In the genomic region with DNA sequence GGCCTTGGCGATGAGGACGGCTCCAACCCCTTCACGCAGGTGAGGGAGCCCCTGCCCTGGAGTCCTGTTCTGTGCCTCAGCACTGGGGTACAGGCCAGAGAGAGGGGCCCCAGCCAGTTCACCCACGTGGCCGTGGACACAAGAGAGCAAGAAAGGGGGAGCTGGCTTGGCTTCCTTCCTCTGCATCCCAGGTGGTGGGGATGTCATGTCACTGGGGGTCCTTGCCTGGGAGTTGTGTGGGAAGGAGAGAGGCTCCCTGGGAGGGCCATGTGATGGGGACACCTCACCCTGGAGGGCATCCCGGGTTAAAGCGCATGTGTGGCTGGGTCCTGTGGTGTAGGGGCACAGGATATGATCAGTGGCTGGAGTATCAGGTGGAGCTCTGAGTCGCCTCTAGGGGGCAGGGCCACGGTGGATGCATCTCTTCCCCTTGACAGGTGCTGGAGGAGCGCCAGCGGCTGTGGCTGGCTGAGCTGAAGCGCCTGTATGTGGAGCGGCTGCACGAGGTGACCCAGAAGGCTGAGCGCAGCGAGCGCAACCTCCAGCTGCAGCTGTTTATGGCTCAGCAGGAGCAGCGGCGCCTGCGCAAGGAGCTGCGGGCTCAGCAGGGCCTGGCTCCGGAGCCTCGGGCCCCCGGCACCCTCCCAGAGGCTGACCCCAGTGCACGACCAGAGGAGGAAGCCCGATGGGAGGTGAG, we compare ENCODE assay signal across 1 cellular context.
TF ChIP-seq lines count a peak whose summit lies in the region.

No MANE protein-coding gene starts in this region.

TF ChIP-seq in K562, 482 proteins besides CTCF, POLR2A, EP300 and RAD21 (continued from another document and continues in another):
- TF ChIP-seq, protein P1, sequence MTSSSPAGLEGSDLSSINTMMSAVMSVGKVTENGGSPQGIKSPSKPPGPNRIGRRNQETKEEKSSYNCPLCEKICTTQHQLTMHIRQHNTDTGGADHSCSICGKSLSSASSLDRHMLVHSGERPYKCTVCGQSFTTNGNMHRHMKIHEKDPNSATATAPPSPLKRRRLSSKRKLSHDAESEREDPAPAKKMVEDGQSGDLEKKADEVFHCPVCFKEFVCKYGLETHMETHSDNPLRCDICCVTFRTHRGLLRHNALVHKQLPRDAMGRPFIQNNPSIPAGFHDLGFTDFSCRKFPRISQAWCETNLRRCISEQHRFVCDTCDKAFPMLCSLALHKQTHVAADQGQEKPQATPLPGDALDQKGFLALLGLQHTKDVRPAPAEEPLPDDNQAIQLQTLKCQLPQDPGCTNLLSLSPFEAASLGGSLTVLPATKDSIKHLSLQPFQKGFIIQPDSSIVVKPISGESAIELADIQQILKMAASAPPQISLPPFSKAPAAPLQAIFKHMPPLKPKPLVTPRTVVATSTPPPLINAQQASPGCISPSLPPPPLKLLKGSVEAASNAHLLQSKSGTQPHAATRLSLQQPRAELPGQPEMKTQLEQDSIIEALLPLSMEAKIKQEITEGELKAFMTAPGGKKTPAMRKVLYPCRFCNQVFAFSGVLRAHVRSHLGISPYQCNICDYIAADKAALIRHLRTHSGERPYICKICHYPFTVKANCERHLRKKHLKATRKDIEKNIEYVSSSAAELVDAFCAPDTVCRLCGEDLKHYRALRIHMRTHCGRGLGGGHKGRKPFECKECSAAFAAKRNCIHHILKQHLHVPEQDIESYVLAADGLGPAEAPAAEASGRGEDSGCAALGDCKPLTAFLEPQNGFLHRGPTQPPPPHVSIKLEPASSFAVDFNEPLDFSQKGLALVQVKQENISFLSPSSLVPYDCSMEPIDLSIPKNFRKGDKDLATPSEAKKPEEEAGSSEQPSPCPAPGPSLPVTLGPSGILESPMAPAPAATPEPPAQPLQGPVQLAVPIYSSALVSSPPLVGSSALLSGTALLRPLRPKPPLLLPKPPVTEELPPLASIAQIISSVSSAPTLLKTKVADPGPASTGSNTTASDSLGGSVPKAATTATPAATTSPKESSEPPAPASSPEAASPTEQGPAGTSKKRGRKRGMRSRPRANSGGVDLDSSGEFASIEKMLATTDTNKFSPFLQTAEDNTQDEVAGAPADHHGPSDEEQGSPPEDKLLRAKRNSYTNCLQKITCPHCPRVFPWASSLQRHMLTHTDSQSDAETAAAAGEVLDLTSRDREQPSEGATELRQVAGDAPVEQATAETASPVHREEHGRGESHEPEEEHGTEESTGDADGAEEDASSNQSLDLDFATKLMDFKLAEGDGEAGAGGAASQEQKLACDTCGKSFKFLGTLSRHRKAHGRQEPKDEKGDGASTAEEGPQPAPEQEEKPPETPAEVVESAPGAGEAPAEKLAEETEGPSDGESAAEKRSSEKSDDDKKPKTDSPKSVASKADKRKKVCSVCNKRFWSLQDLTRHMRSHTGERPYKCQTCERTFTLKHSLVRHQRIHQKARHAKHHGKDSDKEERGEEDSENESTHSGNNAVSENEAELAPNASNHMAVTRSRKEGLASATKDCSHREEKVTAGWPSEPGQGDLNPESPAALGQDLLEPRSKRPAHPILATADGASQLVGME (CRISPR knock-in tag; IDR thresholded peaks at IDR 0.05): 0 out of 2 replicates have a peak, but pooled peaks have one; percentile 7
- TF ChIP-seq, protein P2, sequence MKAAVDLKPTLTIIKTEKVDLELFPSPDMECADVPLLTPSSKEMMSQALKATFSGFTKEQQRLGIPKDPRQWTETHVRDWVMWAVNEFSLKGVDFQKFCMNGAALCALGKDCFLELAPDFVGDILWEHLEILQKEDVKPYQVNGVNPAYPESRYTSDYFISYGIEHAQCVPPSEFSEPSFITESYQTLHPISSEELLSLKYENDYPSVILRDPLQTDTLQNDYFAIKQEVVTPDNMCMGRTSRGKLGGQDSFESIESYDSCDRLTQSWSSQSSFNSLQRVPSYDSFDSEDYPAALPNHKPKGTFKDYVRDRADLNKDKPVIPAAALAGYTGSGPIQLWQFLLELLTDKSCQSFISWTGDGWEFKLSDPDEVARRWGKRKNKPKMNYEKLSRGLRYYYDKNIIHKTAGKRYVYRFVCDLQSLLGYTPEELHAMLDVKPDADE (conservative IDR thresholded peaks at IDR 0.05; ENCODE audit: control insufficient read depth, low read depth, low read length): 0 out of 2 replicates have a peak, but pooled peaks have one; percentile 48
- TF ChIP-seq RBM15 (IDR thresholded peaks at IDR 0.05; ENCODE audit: insufficient read depth, low read length) (no peak), SMAD3 (CRISPR knock-in tag; conservative IDR thresholded peaks at IDR 0.05) (no peak), POU5F1 (IDR thresholded peaks at IDR 0.05; ENCODE audit: borderline replicate concordance, low read depth, low read length, partially characterized antibody) (no peak), ZNF174 (CRISPR knock-in tag; IDR thresholded peaks at IDR 0.05) (no peak), RHOXF2B (CRISPR knock-in tag; conservative IDR thresholded peaks at IDR 0.05) (no peak), HMG20A (CRISPR knock-in tag; conservative IDR thresholded peaks at IDR 0.05) (no peak), ZNF253 (CRISPR knock-in tag; conservative IDR thresholded peaks at IDR 0.05) (no peak), HIVEP1 (CRISPR knock-in tag; IDR thresholded peaks at IDR 0.05) (no peak), MBD2 (IDR thresholded peaks at IDR 0.05; ENCODE audit: borderline replicate concordance, low read depth) (no peak), ZC3H11A (IDR thresholded peaks at IDR 0.05; ENCODE audit: low read depth, low read length) (no peak), ZNF79 (CRISPR knock-in tag; IDR thresholded peaks at IDR 0.05; ENCODE audit: low read depth) (no peak), PRMT5 (CRISPR knock-in tag; IDR thresholded peaks at IDR 0.05) (no peak), HNRNPLL (IDR thresholded peaks at IDR 0.05; ENCODE audit: low read depth, low read length, poor library complexity, severe bottlenecking) (peak; percentile 80), FOXP1 (CRISPR knock-in tag; IDR thresholded peaks at IDR 0.05) (peak; percentile 69; the same call in 1 of the 2 replicates), FOXJ3 (CRISPR knock-in tag; IDR thresholded peaks at IDR 0.05) (no peak), NRF1 (conservative IDR thresholded peaks at IDR 0.05 in 1 of 2, IDR thresholded peaks at IDR 0.05 in 1 of 2) (peak; percentile 92 to 93)
- TF ChIP-seq, protein P3, sequence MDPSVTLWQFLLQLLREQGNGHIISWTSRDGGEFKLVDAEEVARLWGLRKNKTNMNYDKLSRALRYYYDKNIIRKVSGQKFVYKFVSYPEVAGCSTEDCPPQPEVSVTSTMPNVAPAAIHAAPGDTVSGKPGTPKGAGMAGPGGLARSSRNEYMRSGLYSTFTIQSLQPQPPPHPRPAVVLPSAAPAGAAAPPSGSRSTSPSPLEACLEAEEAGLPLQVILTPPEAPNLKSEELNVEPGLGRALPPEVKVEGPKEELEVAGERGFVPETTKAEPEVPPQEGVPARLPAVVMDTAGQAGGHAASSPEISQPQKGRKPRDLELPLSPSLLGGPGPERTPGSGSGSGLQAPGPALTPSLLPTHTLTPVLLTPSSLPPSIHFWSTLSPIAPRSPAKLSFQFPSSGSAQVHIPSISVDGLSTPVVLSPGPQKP (CRISPR knock-in tag; IDR thresholded peaks at IDR 0.05): no peak
- TF ChIP-seq, protein P4, sequence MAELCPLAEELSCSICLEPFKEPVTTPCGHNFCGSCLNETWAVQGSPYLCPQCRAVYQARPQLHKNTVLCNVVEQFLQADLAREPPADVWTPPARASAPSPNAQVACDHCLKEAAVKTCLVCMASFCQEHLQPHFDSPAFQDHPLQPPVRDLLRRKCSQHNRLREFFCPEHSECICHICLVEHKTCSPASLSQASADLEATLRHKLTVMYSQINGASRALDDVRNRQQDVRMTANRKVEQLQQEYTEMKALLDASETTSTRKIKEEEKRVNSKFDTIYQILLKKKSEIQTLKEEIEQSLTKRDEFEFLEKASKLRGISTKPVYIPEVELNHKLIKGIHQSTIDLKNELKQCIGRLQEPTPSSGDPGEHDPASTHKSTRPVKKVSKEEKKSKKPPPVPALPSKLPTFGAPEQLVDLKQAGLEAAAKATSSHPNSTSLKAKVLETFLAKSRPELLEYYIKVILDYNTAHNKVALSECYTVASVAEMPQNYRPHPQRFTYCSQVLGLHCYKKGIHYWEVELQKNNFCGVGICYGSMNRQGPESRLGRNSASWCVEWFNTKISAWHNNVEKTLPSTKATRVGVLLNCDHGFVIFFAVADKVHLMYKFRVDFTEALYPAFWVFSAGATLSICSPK (IDR thresholded peaks at IDR 0.05; ENCODE audit: borderline replicate concordance): no peak
- TF ChIP-seq, protein P5, sequence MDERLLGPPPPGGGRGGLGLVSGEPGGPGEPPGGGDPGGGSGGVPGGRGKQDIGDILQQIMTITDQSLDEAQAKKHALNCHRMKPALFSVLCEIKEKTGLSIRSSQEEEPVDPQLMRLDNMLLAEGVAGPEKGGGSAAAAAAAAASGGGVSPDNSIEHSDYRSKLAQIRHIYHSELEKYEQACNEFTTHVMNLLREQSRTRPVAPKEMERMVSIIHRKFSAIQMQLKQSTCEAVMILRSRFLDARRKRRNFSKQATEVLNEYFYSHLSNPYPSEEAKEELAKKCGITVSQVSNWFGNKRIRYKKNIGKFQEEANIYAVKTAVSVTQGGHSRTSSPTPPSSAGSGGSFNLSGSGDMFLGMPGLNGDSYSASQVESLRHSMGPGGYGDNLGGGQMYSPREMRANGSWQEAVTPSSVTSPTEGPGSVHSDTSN (CRISPR knock-in tag; IDR thresholded peaks at IDR 0.05; ENCODE audit: low read depth): peak; percentile 60; the same call in 1 of the 2 replicates
- TF ChIP-seq, protein P5 (tag; conservative IDR thresholded peaks at IDR 0.05; ENCODE audit: low read depth): peak; percentile 88
- TF ChIP-seq, protein P6, sequence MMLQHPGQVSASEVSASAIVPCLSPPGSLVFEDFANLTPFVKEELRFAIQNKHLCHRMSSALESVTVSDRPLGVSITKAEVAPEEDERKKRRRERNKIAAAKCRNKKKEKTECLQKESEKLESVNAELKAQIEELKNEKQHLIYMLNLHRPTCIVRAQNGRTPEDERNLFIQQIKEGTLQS (IDR thresholded peaks at IDR 0.05): no peak
- TF ChIP-seq, protein P6 (CRISPR knock-in tag; conservative IDR thresholded peaks at IDR 0.05): no peak
- TF ChIP-seq, protein P7, sequence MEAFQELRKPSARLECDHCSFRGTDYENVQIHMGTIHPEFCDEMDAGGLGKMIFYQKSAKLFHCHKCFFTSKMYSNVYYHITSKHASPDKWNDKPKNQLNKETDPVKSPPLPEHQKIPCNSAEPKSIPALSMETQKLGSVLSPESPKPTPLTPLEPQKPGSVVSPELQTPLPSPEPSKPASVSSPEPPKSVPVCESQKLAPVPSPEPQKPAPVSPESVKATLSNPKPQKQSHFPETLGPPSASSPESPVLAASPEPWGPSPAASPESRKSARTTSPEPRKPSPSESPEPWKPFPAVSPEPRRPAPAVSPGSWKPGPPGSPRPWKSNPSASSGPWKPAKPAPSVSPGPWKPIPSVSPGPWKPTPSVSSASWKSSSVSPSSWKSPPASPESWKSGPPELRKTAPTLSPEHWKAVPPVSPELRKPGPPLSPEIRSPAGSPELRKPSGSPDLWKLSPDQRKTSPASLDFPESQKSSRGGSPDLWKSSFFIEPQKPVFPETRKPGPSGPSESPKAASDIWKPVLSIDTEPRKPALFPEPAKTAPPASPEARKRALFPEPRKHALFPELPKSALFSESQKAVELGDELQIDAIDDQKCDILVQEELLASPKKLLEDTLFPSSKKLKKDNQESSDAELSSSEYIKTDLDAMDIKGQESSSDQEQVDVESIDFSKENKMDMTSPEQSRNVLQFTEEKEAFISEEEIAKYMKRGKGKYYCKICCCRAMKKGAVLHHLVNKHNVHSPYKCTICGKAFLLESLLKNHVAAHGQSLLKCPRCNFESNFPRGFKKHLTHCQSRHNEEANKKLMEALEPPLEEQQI (IDR thresholded peaks at IDR 0.05): no peak
- TF ChIP-seq, protein P8, sequence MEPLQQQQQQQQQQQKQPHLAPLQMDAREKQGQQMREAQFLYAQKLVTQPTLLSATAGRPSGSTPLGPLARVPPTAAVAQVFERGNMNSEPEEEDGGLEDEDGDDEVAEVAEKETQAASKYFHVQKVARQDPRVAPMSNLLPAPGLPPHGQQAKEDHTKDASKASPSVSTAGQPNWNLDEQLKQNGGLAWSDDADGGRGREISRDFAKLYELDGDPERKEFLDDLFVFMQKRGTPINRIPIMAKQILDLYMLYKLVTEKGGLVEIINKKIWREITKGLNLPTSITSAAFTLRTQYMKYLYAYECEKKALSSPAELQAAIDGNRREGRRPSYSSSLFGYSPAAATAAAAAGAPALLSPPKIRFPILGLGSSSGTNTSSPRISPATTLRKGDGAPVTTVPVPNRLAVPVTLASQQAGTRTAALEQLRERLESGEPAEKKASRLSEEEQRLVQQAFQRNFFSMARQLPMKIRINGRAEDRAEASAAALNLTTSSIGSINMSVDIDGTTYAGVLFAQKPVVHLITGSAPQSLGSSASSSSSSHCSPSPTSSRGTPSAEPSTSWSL (CRISPR knock-in tag; IDR thresholded peaks at IDR 0.05; ENCODE audit: borderline replicate concordance): no peak
- TF ChIP-seq, protein P9, sequence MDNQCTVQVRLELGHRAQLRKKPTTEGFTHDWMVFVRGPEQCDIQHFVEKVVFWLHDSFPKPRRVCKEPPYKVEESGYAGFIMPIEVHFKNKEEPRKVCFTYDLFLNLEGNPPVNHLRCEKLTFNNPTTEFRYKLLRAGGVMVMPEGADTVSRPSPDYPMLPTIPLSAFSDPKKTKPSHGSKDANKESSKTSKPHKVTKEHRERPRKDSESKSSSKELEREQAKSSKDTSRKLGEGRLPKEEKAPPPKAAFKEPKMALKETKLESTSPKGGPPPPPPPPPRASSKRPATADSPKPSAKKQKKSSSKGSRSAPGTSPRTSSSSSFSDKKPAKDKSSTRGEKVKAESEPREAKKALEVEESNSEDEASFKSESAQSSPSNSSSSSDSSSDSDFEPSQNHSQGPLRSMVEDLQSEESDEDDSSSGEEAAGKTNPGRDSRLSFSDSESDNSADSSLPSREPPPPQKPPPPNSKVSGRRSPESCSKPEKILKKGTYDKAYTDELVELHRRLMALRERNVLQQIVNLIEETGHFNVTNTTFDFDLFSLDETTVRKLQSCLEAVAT (IDR thresholded peaks at IDR 0.05): no peak
- TF ChIP-seq, protein P10, sequence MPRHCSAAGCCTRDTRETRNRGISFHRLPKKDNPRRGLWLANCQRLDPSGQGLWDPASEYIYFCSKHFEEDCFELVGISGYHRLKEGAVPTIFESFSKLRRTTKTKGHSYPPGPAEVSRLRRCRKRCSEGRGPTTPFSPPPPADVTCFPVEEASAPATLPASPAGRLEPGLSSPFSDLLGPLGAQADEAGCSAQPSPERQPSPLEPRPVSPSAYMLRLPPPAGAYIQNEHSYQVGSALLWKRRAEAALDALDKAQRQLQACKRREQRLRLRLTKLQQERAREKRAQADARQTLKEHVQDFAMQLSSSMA (CRISPR knock-in tag; IDR thresholded peaks at IDR 0.05): no peak
- TF ChIP-seq, protein P11, sequence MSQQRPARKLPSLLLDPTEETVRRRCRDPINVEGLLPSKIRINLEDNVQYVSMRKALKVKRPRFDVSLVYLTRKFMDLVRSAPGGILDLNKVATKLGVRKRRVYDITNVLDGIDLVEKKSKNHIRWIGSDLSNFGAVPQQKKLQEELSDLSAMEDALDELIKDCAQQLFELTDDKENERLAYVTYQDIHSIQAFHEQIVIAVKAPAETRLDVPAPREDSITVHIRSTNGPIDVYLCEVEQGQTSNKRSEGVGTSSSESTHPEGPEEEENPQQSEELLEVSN (IDR thresholded peaks at IDR 0.05; ENCODE audit: borderline replicate concordance in 1 of 2, extremely low read depth in 1 of 2, insufficient read depth in 1 of 2, insufficient read length in 1 of 2, low read depth in 1 of 2, low read length in 1 of 2, poor library complexity in 1 of 2, severe bottlenecking in 1 of 2): peak; percentile 75 to 89
